In genomic region chr4:46354863-46355262, GRCh38 we compare ENCODE assay signal across 29 cellular contexts. TPM values are rescaled to one million over a fixed set of nuclear protein-coding genes. Genes with fewer than 3 reads are reported as not detected.
DNase-seq lines count a peak whose midpoint lies in the region; FAIRE-seq and TF ChIP-seq lines count a peak whose summit lies in the region.
"Had no signal": no experiment of that assay in that cellular context is flagged by ENCODE, and none has a peak within 500 bp of the region (broad histone marks: within the 10 kb centered on the region; RNA-seq: fewer than 3 reads in every experiment).

No MANE protein-coding gene starts in this region.

- no peak for FAIRE-seq in H54 (lab: Jason Lieb, UNC)
- FAIRE-seq: A549, GM12878, GM12892, GM18507 had no signal

- no peak overlapping the region for H3K4me3 ChIP-seq in SK-N-MC
- H3K4me3 ChIP-seq: A549, BLaER1, GM12878 had no signal

- DNase-seq in Ammon's horn (ENCODE audit: low spot score) (peak; percentile 35), SK-N-MC (ENCODE audit: low read depth, low spot score) (no peak), occipital lobe (lab: John Stamatoyannopoulos, UW) (peak; percentile 30), superior temporal gyrus (ENCODE audit: extremely low spot score) (peak; percentile 54), OCI-M1 (lab: John Stamatoyannopoulos, UW) (no peak), NCI-H187 treated with DMSO at 0.1 percent for 48 hours (lab: John Stamatoyannopoulos, UW) (no peak), H54 (ENCODE audit: insufficient read length, low spot score) (no peak)
- DNase-seq: AML-193; BE2C; C1 segment of cervical spinal cord; CD4-positive, alpha-beta memory T cell; CD4-positive, CD25-positive, alpha-beta regulatory T cell; CD8-positive, alpha-beta memory T cell; COR-L47; DMS 273 treated with DMSO at 0.1 percent for 48 hours; DMS153; DMS53; DMS79; DND-41; EL; GDM1 had no signal

- no peak overlapping the region for H3K9ac ChIP-seq in SK-N-MC (ENCODE audit: insufficient read length)
- H3K9ac ChIP-seq: BLaER1 had no signal

- peak overlapping the region; percentile 38; the same call in 1 of the 2 replicates for H3K27ac ChIP-seq in SK-N-MC
- H3K27ac ChIP-seq: 22Rv1, A549, BLaER1 had no signal

- H3K9me3 ChIP-seq in SK-N-MC (ENCODE audit: low read depth, low read length), result no peaks in the 10 kb centered on the region
- H3K9me3 ChIP-seq: A549, BE2C, BLaER1 had no signal

- H3K36me3 ChIP-seq in SK-N-MC (ENCODE audit: insufficient read depth, low read length), result no peaks in the 10 kb centered on the region
- H3K36me3 ChIP-seq: BE2C, BLaER1 had no signal

- no peak for TF ChIP-seq POLR2A in H54 (IDR thresholded peaks at IDR 0.05; ENCODE audit: low read depth, low read length)

RNA-seq across cellular contexts. Expression of gene GABRA2, which starts 35.1 kb away (rescaled TPM):
- 94.7 TPM for total RNA-seq in occipital lobe
- total RNA-seq: A172; CD4-positive, alpha-beta memory T cell; CD4-positive, CD25-positive, alpha-beta regulatory T cell; CD8-positive, alpha-beta memory T cell; Daoy; GM12878 had no signal

Comparison
In these comparisons a context has a peak if more than half of its experiments do, and no peak if none do; other contexts are left out.
1. DNase-seq: peak in Ammon's horn (single experiment), occipital lobe (single experiment) and superior temporal gyrus (single experiment); none in SK-N-MC (single experiment), OCI-M1 (single experiment), NCI-H187 treated with DMSO at 0.1 percent for 48 hours (single experiment) and H54 (single experiment).